ENCODE assay signal across 27 cellular contexts in genomic region chr4:82968972-82969371, GRCh38. TPM values are rescaled to one million over a fixed set of nuclear protein-coding genes. Genes with fewer than 3 reads are reported as not detected.
DNase-seq lines count a peak whose midpoint lies in the region; ATAC-seq and TF ChIP-seq lines count a peak whose summit lies in the region.
"Had no signal": no experiment of that assay in that cellular context is flagged by ENCODE, and none has a peak within 500 bp of the region (broad histone marks: within the 10 kb centered on the region; RNA-seq: fewer than 3 reads in every experiment).

No MANE protein-coding gene starts in this region.

- no peaks in the 10 kb centered on the region for H3K9me3 Mint-ChIP-seq in CD8-positive, alpha-beta T cell
- H3K9me3 Mint-ChIP-seq: activated CD4-positive, alpha-beta T cell treated with anti-CD3 and anti-CD28 coated beads, Interleukin-2, amount 10 ng/mL, durations not matched to agents 7 days and 5 days; neural progenitor cell; T-helper 1 cell treated with Interleukin-12 subunit alpha and Interleukin-12 subunit beta and Interleukin-4 antibody, amounts not matched to agents 30 μg/mL and 1 μg/mL, for 36 hours had no signal

- no peak for TF ChIP-seq CTCF in GM10248 (IDR thresholded peaks at IDR 0.05; ENCODE audit: control extremely low read depth, extremely low read depth, low read depth, missing control alignments)
- TF ChIP-seq CTCF in CD8-positive, alpha-beta T cell (IDR thresholded peaks at IDR 0.05), result no peak

- intact Hi-C loops in CD8-positive, alpha-beta T cell (cut with DNase I, micrococcal nuclease), result no loop called here

- no peak overlapping the region for H3K4me3 Mint-ChIP-seq in T-helper 17 cell
- H3K4me3 Mint-ChIP-seq in CD8-positive, alpha-beta T cell, result no peak overlapping the region
- H3K4me3 Mint-ChIP-seq: activated CD4-positive, alpha-beta T cell treated with anti-CD3 and anti-CD28 coated beads, Interleukin-2, amount 10 ng/mL, durations not matched to agents 7 days and 5 days; neural progenitor cell; T-helper 1 cell treated with Interleukin-12 subunit alpha and Interleukin-12 subunit beta and Interleukin-4 antibody, amounts not matched to agents 30 μg/mL and 1 μg/mL, for 36 hours had no signal

- H3K27ac Mint-ChIP-seq in T-helper 17 cell, result peak overlapping the region; percentile 53
- no peak overlapping the region for H3K27ac Mint-ChIP-seq in CD8-positive, alpha-beta T cell
- H3K27ac Mint-ChIP-seq: activated CD4-positive, alpha-beta T cell treated with anti-CD3 and anti-CD28 coated beads, Interleukin-2, amount 10 ng/mL, durations not matched to agents 7 days and 5 days; neural progenitor cell; progenitor cell of endocrine pancreas; T-helper 1 cell treated with Interleukin-12 subunit alpha and Interleukin-12 subunit beta and Interleukin-4 antibody, amounts not matched to agents 30 μg/mL and 1 μg/mL, for 36 hours had no signal

- ATAC-seq in GM18907 (IDR thresholded peaks at IDR 0.05; ENCODE audit: unreplicated experiment), result peak; percentile 70
- peak; percentile 81 for ATAC-seq in HG02798 (IDR thresholded peaks at IDR 0.05; ENCODE audit: poor library complexity, unreplicated experiment)
- ATAC-seq in T-helper 17 cell, result no peak
- ATAC-seq in CD8-positive, alpha-beta T cell, result no peak
- ATAC-seq in HG03460 (IDR thresholded peaks at IDR 0.05; ENCODE audit: unreplicated experiment), result no peak
- ATAC-seq: left lung had no signal

- no peaks in the 10 kb centered on the region for H3K4me1 ChIP-seq in CD8-positive, alpha-beta T cell (ENCODE audit: insufficient read depth, low read length)
- H3K4me1 ChIP-seq: BLaER1 treated with 17β-estradiol and CSF1 and Interleukin-3, amounts not matched to agents 10 nM and 100 nM; left lung; neural progenitor cell; SJCRH30 had no signal

- no peaks in the 10 kb centered on the region for H3K9me3 ChIP-seq in T-helper 17 cell (ENCODE audit: control insufficient read depth, low read length, poor library complexity, severe bottlenecking)
- no peaks in the 10 kb centered on the region for H3K9me3 ChIP-seq in CD8-positive, alpha-beta T cell (ENCODE audit: low read length)
- H3K9me3 ChIP-seq: left lung, SJCRH30, thoracic aorta had no signal

- CTCF ChIA-PET in GM10248 (lab: Yijun Ruan, JAX), result interaction anchor here (1.2 to 3.3 kb wide), 3 partner anchors 9 to 11 kb away, joined by 3 to 11 read pairs (median 8); no protein-coding TSS in a partner anchor
- CTCF ChIA-PET in CD8-positive, alpha-beta T cell (lab: Charles Lee), result no interaction called here

- H3K4me1 Mint-ChIP-seq in T-helper 17 cell, result peaks cover 7% of the 10 kb centered on the region
- H3K4me1 Mint-ChIP-seq in CD8-positive, alpha-beta T cell (ENCODE audit: low read depth), result no peaks in the 10 kb centered on the region
- H3K4me1 Mint-ChIP-seq: neural progenitor cell had no signal

- DNase-seq in GM10248 (ENCODE audit: extremely low spot score) (peak; percentile 22), T-helper 17 cell (no peak), NCI-H1930 (lab: John Stamatoyannopoulos, UW) (no peak), caudate nucleus (lab: John Stamatoyannopoulos, UW) (no peak)
- no peak for DNase-seq in CD8-positive, alpha-beta T cell
- DNase-seq: ACHN; activated CD4-positive, alpha-beta T cell treated with anti-CD3 and anti-CD28 coated beads, Interleukin-2, amount 10 ng/mL, durations not matched to agents 7 days and 5 days; activated CD8-positive, alpha-beta memory T cell treated with anti-CD3 and anti-CD28 coated beads, Interleukin-2, amount 50 U/mL, for 48 hours; amygdala; GM23248; left lung; NCI-H146; NCI-H2227 treated with DMSO at 0.1 percent for 48 hours; NCI-H774; SJCRH30; stimulated activated CD4-positive, alpha-beta T cell treated with anti-CD3 and anti-CD28 coated beads, Interleukin-2, amount 100 ng/mL, for 24 hours; stimulated activated naive CD4-positive, alpha-beta T cell had no signal

- no peaks in the 10 kb centered on the region for H3K27me3 Mint-ChIP-seq in T-helper 17 cell
- no peaks in the 10 kb centered on the region for H3K27me3 Mint-ChIP-seq in CD8-positive, alpha-beta T cell (ENCODE audit: low read depth)
- H3K27me3 Mint-ChIP-seq: activated CD4-positive, alpha-beta T cell treated with anti-CD3 and anti-CD28 coated beads, Interleukin-2, amount 10 ng/mL, durations not matched to agents 7 days and 5 days; progenitor cell of endocrine pancreas had no signal

- peaks cover 15% of the 10 kb centered on the region for H3K36me3 ChIP-seq in CD8-positive, alpha-beta T cell (ENCODE audit: insufficient read depth, low read length)

- peaks cover 9% of the 10 kb centered on the region for H3K36me3 Mint-ChIP-seq in T-helper 17 cell (ENCODE audit: low read depth)
- H3K36me3 Mint-ChIP-seq in CD8-positive, alpha-beta T cell, result peaks cover 64% of the 10 kb centered on the region

- H3K27me3 ChIP-seq in CD8-positive, alpha-beta T cell (ENCODE audit: insufficient read depth, low read length), result no peaks in the 10 kb centered on the region
- H3K27me3 ChIP-seq: BLaER1 treated with 17β-estradiol and CSF1 and Interleukin-3, amounts not matched to agents 10 nM and 100 nM; cardiac muscle cell; left lung; neural progenitor cell; SJCRH30 had no signal

- no peak overlapping the region for H3K4me3 ChIP-seq in CD8-positive, alpha-beta T cell (ENCODE audit: low read depth, low read length)
- H3K4me3 ChIP-seq: BLaER1 treated with 17β-estradiol and CSF1 and Interleukin-3, amounts not matched to agents 10 nM and 100 nM; cardiac muscle cell; GM23248; left lung; neural progenitor cell; SJCRH30; thoracic aorta had no signal

- POLR2A ChIA-PET in GM10248 (lab: Yijun Ruan, JAX), result no interaction called here
- POLR2A ChIA-PET in CD8-positive, alpha-beta T cell (lab: Charles Lee), result no interaction called here

- no peak overlapping the region for H3K27ac ChIP-seq in CD8-positive, alpha-beta T cell (ENCODE audit: low read depth, low read length)
- no peak overlapping the region for H3K27ac ChIP-seq in caudate nucleus (ENCODE audit: low read depth, low read length)
- H3K27ac ChIP-seq: BLaER1 treated with 17β-estradiol and CSF1 and Interleukin-3, amounts not matched to agents 10 nM and 100 nM; cardiac muscle cell; epithelial cell of prostate; GM23248; left lung; neural progenitor cell; SJCRH30; thoracic aorta had no signal

RNA-seq across cellular contexts. Expression of gene LIN54, which starts 41.7 kb away (rescaled TPM):
- 10 to 100 TPM; 15.2 to 16.8 TPM for total RNA-seq in T-helper 17 cell
- 10 to 100 TPM; 10.2 to 10.6 TPM for total RNA-seq in CD8-positive, alpha-beta T cell

Comparison
In these comparisons a context has a peak if more than half of its experiments do, and no peak if none do; other contexts are left out.
1. ATAC-seq: peak in GM18907 (single experiment) and HG02798 (single experiment); none in T-helper 17 cell (single experiment), CD8-positive, alpha-beta T cell (single experiment) and HG03460 (single experiment).